Comparison of ENCODE assay signal across 9 cellular contexts in genomic region chr1:148318900-148319242, GRCh38.
DNase-seq lines count a peak whose midpoint lies in the region; ATAC-seq and TF ChIP-seq lines count a peak whose summit lies in the region.
"Had no signal": no experiment of that assay in that cellular context is flagged by ENCODE, and none has a peak within 500 bp of the region (broad histone marks: within the 10 kb centered on the region; RNA-seq: fewer than 3 reads in every experiment).

No MANE protein-coding gene starts in this region.

- TF ChIP-seq CTCF in Peyer's patch (IDR thresholded peaks at IDR 0.05), result no peak
- TF ChIP-seq CTCF in hepatocyte (IDR thresholded peaks at IDR 0.05; ENCODE audit: poor library complexity), result no peak
- no peak for TF ChIP-seq CTCF in BE2C (IDR thresholded peaks at IDR 0.05; ENCODE audit: low read depth, low read length)

- H3K4me1 Mint-ChIP-seq in activated CD4-positive, alpha-beta T cell treated with anti-CD3 and anti-CD28 coated beads, Interleukin-2, amount 10 ng/mL, durations not matched to agents 7 days and 5 days, result peaks cover 39% of the 10 kb centered on the region
- peaks cover 40% of the 10 kb centered on the region for H3K4me1 Mint-ChIP-seq in stimulated activated naive CD8-positive, alpha-beta T cell treated with anti-CD3 and anti-CD28 coated beads, Interleukin-15, Interleukin-2, amounts not matched to agents 100 ng/mL and 50 ng/mL, for 24 hours (ENCODE audit: low read depth)

- H3K9me3 Mint-ChIP-seq in activated CD4-positive, alpha-beta T cell treated with anti-CD3 and anti-CD28 coated beads, Interleukin-2, amount 10 ng/mL, durations not matched to agents 7 days and 5 days, result no peaks in the 10 kb centered on the region
- no peaks in the 10 kb centered on the region for H3K9me3 Mint-ChIP-seq in stimulated activated naive CD8-positive, alpha-beta T cell treated with anti-CD3 and anti-CD28 coated beads, Interleukin-15, Interleukin-2, amounts not matched to agents 100 ng/mL and 50 ng/mL, for 24 hours

- CTCF ChIA-PET in activated CD4-positive, alpha-beta T cell treated with anti-CD3 and anti-CD28 coated beads, Interleukin-2, amount 10 ng/mL, durations not matched to agents 7 days and 5 days (lab: Charles Lee), result interaction anchor here (0.7 kb wide), 1 partner anchor 35 kb away, joined by 3 read pairs; no protein-coding TSS in a partner anchor

- peak overlapping the region; percentile 82 for H3K4me3 Mint-ChIP-seq in activated CD4-positive, alpha-beta T cell treated with anti-CD3 and anti-CD28 coated beads, Interleukin-2, amount 10 ng/mL, durations not matched to agents 7 days and 5 days
- peak overlapping the region; percentile 91 for H3K4me3 Mint-ChIP-seq in stimulated activated naive CD8-positive, alpha-beta T cell treated with anti-CD3 and anti-CD28 coated beads, Interleukin-15, Interleukin-2, amounts not matched to agents 100 ng/mL and 50 ng/mL, for 24 hours

- H3K27ac Mint-ChIP-seq in activated CD4-positive, alpha-beta T cell treated with anti-CD3 and anti-CD28 coated beads, Interleukin-2, amount 10 ng/mL, durations not matched to agents 7 days and 5 days, result peak overlapping the region; percentile 88
- peak overlapping the region; percentile 93 for H3K27ac Mint-ChIP-seq in stimulated activated naive CD8-positive, alpha-beta T cell treated with anti-CD3 and anti-CD28 coated beads, Interleukin-15, Interleukin-2, amounts not matched to agents 100 ng/mL and 50 ng/mL, for 24 hours

- peaks cover 0 to 8% of the 10 kb centered on the region in 2 donors for H3K27me3 ChIP-seq in Peyer's patch
- peaks cover 26% of the 10 kb centered on the region for H3K27me3 ChIP-seq in hepatocyte
- H3K27me3 ChIP-seq in BE2C, result no peaks in the 10 kb centered on the region

- H2AFZ ChIP-seq in hepatocyte, result peak overlapping the region; percentile 68

- H3K4me1 ChIP-seq in Peyer's patch (no peaks in the 10 kb centered on the region), hepatocyte (ENCODE audit: insufficient read depth) (no peaks in the 10 kb centered on the region), BE2C (no peaks in the 10 kb centered on the region)

- no peaks in the 10 kb centered on the region for H3K9me2 ChIP-seq in hepatocyte (replicated peaks; ENCODE audit: insufficient read depth)

- ATAC-seq in GM18867 (IDR thresholded peaks at IDR 0.05; ENCODE audit: unreplicated experiment) (no peak), HG03469 (IDR thresholded peaks at IDR 0.05; ENCODE audit: unreplicated experiment) (no peak)

- WGBS in hepatocyte (ENCODE audit: low lambda C conversion rate, missing lambda C conversion rate), result 83% methylated on average over 6 of the region's 6 CpGs

- H3K36me3 ChIP-seq in Peyer's patch, result no peaks in the 10 kb centered on the region
- H3K36me3 ChIP-seq in hepatocyte (replicated peaks; ENCODE audit: insufficient read depth, low read depth), result no peaks in the 10 kb centered on the region
- no peaks in the 10 kb centered on the region for H3K36me3 ChIP-seq in BE2C

- POLR2A ChIA-PET in activated CD4-positive, alpha-beta T cell treated with anti-CD3 and anti-CD28 coated beads, Interleukin-2, amount 10 ng/mL, durations not matched to agents 7 days and 5 days (lab: Charles Lee), result interaction anchor here (1.3 kb wide), 1 partner anchor 15 kb away, joined by 10 read pairs; no protein-coding TSS in a partner anchor

- peak overlapping the region; percentile 79 for H3K4me2 ChIP-seq in hepatocyte

- no peaks in the 10 kb centered on the region for H3K9me3 ChIP-seq in Peyer's patch
- no peaks in the 10 kb centered on the region for H3K9me3 ChIP-seq in hepatocyte (ENCODE audit: low read depth)
- H3K9me3 ChIP-seq in BE2C, result no peaks in the 10 kb centered on the region

- H3K79me2 ChIP-seq in hepatocyte, result no peaks in the 10 kb centered on the region

- no peaks in the 10 kb centered on the region for H4K20me1 ChIP-seq in hepatocyte (ENCODE audit: insufficient read depth, poor library complexity, severe bottlenecking)

- peak overlapping the region in 1 of 4 donors; percentile 46 for H3K27ac ChIP-seq in Peyer's patch
- H3K27ac ChIP-seq in hepatocyte, result no peak overlapping the region

- TF ChIP-seq POLR2A in Peyer's patch (IDR thresholded peaks at IDR 0.05), result no peak

- H3K36me3 Mint-ChIP-seq in activated CD4-positive, alpha-beta T cell treated with anti-CD3 and anti-CD28 coated beads, Interleukin-2, amount 10 ng/mL, durations not matched to agents 7 days and 5 days (ENCODE audit: low read depth), result no peaks in the 10 kb centered on the region
- no peaks in the 10 kb centered on the region for H3K36me3 Mint-ChIP-seq in stimulated activated naive CD8-positive, alpha-beta T cell treated with anti-CD3 and anti-CD28 coated beads, Interleukin-15, Interleukin-2, amounts not matched to agents 100 ng/mL and 50 ng/mL, for 24 hours (ENCODE audit: low read depth)

- peak overlapping the region; percentile 8 to 43 (median 29) for H3K4me3 ChIP-seq in Peyer's patch
- H3K4me3 ChIP-seq in hepatocyte, result no peak overlapping the region
- H3K4me3 ChIP-seq in BE2C (ENCODE audit: low read depth, low read length), result no peak overlapping the region

- peaks cover 49% of the 10 kb centered on the region for H3K27me3 Mint-ChIP-seq in activated CD4-positive, alpha-beta T cell treated with anti-CD3 and anti-CD28 coated beads, Interleukin-2, amount 10 ng/mL, durations not matched to agents 7 days and 5 days
- peaks cover 36% of the 10 kb centered on the region for H3K27me3 Mint-ChIP-seq in stimulated activated naive CD8-positive, alpha-beta T cell treated with anti-CD3 and anti-CD28 coated beads, Interleukin-15, Interleukin-2, amounts not matched to agents 100 ng/mL and 50 ng/mL, for 24 hours

- no peak for DNase-seq in activated CD4-positive, alpha-beta T cell treated with anti-CD3 and anti-CD28 coated beads, Interleukin-2, amount 10 ng/mL, durations not matched to agents 7 days and 5 days
- DNase-seq in activated CD4-positive, alpha-beta T cell treated with anti-CD3 and anti-CD28 coated beads, Interleukin-2, amount 50 U/mL, for 4 hours, result no peak
- DNase-seq in Peyer's patch (no peak), hepatocyte (ENCODE audit: low spot score) (no peak), BE2C (no peak)
- DNase-seq: NCI-H524 had no signal

Comparison
In these comparisons a context has a peak if more than half of its experiments do, and no peak if none do; other contexts are left out.
1. H3K4me3 ChIP-seq: peak in Peyer's patch (4 of 4); none in hepatocyte (single experiment) and BE2C (single experiment).